Comparison of ENCODE assay signal across 19 cellular contexts in the genomic region with DNA sequence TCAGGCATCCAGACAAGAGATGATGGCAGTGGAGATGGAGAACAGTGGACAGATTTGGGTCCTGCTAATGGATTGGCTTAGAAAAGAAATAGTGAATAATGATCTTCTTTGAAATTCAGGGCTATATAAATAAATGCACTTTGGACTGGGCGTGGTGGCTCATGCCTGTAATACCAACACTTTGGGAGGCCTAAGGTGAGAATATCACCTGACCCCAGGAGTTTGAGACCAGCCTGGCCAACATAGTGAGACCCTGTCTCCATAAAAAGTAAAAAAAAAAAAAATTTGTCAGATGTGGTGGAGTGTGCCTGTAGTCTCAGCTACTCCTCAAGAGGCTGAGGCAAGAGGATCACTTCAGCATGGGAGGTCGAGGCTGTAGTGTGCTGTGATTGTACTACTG. TPM values are rescaled to one million over a fixed set of nuclear protein-coding genes. Genes with fewer than 3 reads are reported as not detected.
DNase-seq lines count a peak whose midpoint lies in the region; ATAC-seq and TF ChIP-seq lines count a peak whose summit lies in the region.
"Had no signal": no experiment of that assay in that cellular context is flagged by ENCODE, and none has a peak within 500 bp of the region (broad histone marks: within the 10 kb centered on the region; RNA-seq: fewer than 3 reads in every experiment).

No MANE protein-coding gene starts in this region.

- H2BK20ac ChIP-seq in H9 (ENCODE audit: low read depth, low read length, poor library complexity, severe bottlenecking), result no peak overlapping the region

- H3K79me2 ChIP-seq in GM23338 (replicated peaks; ENCODE audit: insufficient read depth) (no peaks in the 10 kb centered on the region), H9 (ENCODE audit: insufficient read depth, low read length) (no peaks in the 10 kb centered on the region)

- no peaks in the 10 kb centered on the region for H3K36me3 Mint-ChIP-seq in GM23338 (ENCODE audit: low read depth)
- H3K36me3 Mint-ChIP-seq in H9 (ENCODE audit: insufficient read depth in 1 of 3, low read depth in 3 of 3), result no peaks in the 10 kb centered on the region
- H3K36me3 Mint-ChIP-seq: CD8-positive, alpha-beta T cell had no signal

- H3K23ac ChIP-seq in H9 (ENCODE audit: insufficient read length, low read depth, low read length), result no peak overlapping the region

- H3K4me2 ChIP-seq in GM23338 (no peak overlapping the region), H9 (ENCODE audit: insufficient read depth, insufficient read length, low read length) (no peak overlapping the region)
- H3K4me2 ChIP-seq: A549; BLaER1 treated with 17β-estradiol and CSF1 and Interleukin-3, amounts not matched to agents 10 nM and 100 nM had no signal

- H3K27ac Mint-ChIP-seq in GM23338 (no peak overlapping the region), H9 (no peak overlapping the region)
- H3K27ac Mint-ChIP-seq: B cell; CD4-positive, alpha-beta T cell; CD8-positive, alpha-beta T cell had no signal

- H3K4me1 ChIP-seq in GM23338 (ENCODE audit: insufficient read depth) (no peaks in the 10 kb centered on the region), H9 (ENCODE audit: insufficient read depth, low read length) (no peaks in the 10 kb centered on the region)

- H2BK12ac ChIP-seq in H9 (ENCODE audit: insufficient read length, low read depth, low read length), result no peak overlapping the region

- H2BK5ac ChIP-seq in H9 (ENCODE audit: insufficient read length, low read length), result no peak overlapping the region

- DNase-seq in GM23338 (ENCODE audit: low spot score) (no peak), H9 (no peak), left colon (no peak), 8988T (no peak), DMS79 (lab: John Stamatoyannopoulos, UW) (no peak)
- DNase-seq: AML-193; Caco-2; Calu3; CD4-positive, alpha-beta T cell; CD8-positive, alpha-beta T cell; DND-41; EL; GDM1 had no signal

- 0 out of 2 replicates have a peak overlapping the region, but pooled peaks have one; percentile 69 for H2AFZ ChIP-seq in GM23338
- H2AFZ ChIP-seq in H9 (ENCODE audit: low read length), result no peak overlapping the region

- H3K27me3 Mint-ChIP-seq in GM23338 (ENCODE audit: insufficient read depth, low read depth, poor library complexity) (peaks cover 3% of the 10 kb centered on the region), H9 (ENCODE audit: low read depth) (no peaks in the 10 kb centered on the region)
- H3K27me3 Mint-ChIP-seq: B cell had no signal

- H4K20me1 ChIP-seq in GM23338 (replicated peaks; ENCODE audit: insufficient read depth) (no peaks in the 10 kb centered on the region), H9 (ENCODE audit: control insufficient read depth, insufficient read depth, insufficient read length) (no peaks in the 10 kb centered on the region)
- H4K20me1 ChIP-seq: BLaER1 treated with 17β-estradiol and CSF1 and Interleukin-3, amounts not matched to agents 10 nM and 100 nM had no signal

- H3F3A ChIP-seq in GM23338 (replicated peaks; ENCODE audit: low read depth), result no peaks in the 10 kb centered on the region

- H3K79me1 ChIP-seq in H9 (ENCODE audit: insufficient read depth, low read depth, low read length, poor library complexity, severe bottlenecking), result no peaks in the 10 kb centered on the region

- H3K14ac ChIP-seq in H9 (ENCODE audit: insufficient read depth, low read length), result no peak overlapping the region

- no peak overlapping the region for H3K9ac ChIP-seq in H9 (ENCODE audit: extremely low read depth, insufficient read length, low read length)
- H3K9ac ChIP-seq: BLaER1 treated with 17β-estradiol and CSF1 and Interleukin-3, amounts not matched to agents 10 nM and 100 nM had no signal

- H3K9me3 Mint-ChIP-seq in GM23338 (no peaks in the 10 kb centered on the region; the same call in 2 of the 3 replicates), H9 (no peaks in the 10 kb centered on the region)
- H3K9me3 Mint-ChIP-seq: CD4-positive, alpha-beta T cell; CD8-positive, alpha-beta T cell had no signal

- no peak for TF ChIP-seq CTCF in GM23338 (conservative IDR thresholded peaks at IDR 0.05; ENCODE audit: low read depth in 2 of 2)
- TF ChIP-seq CTCF in H9 (conservative IDR thresholded peaks at IDR 0.05), result no peak

- no peak overlapping the region for H4K8ac ChIP-seq in H9 (replicated peaks; ENCODE audit: insufficient read length, low read depth, low read length)

- WGBS in H9 (ENCODE audit: extremely low coverage, insufficient read length, low lambda C conversion rate), result no CpG with 5 or more reads among the region's 2 CpGs

- H3K27me3 ChIP-seq in GM23338 (ENCODE audit: insufficient read depth) (no peaks in the 10 kb centered on the region), H9 (ENCODE audit: insufficient read depth, low read length) (no peaks in the 10 kb centered on the region)
- H3K27me3 ChIP-seq: BLaER1 treated with 17β-estradiol and CSF1 and Interleukin-3, amounts not matched to agents 10 nM and 100 nM had no signal

- no peak overlapping the region for H3K4ac ChIP-seq in H9 (ENCODE audit: low read depth, low read length)

- H3K9me2 ChIP-seq in GM23338 (ENCODE audit: insufficient read depth), result no peaks in the 10 kb centered on the region

- H2AK5ac ChIP-seq in H9 (ENCODE audit: insufficient read length, low read length), result no peak overlapping the region

- H3K4me1 Mint-ChIP-seq in GM23338 (no peaks in the 10 kb centered on the region), H9 (peaks cover 2 to 3% of the 10 kb centered on the region in 2 experiments)
- H3K4me1 Mint-ChIP-seq: B cell had no signal

- no peak overlapping the region for H3K56ac ChIP-seq in H9 (ENCODE audit: insufficient read length, low read depth, low read length)

- intact Hi-C loops in left colon (cut with DNase I, micrococcal nuclease), result loop anchor here in 1 of 2 donors (10.0 kb wide), 1 partner anchor 573 kb away; no protein-coding TSS in a partner anchor

- H3K4me3 Mint-ChIP-seq in GM23338 (no peak overlapping the region), H9 (no peak overlapping the region)
- H3K4me3 Mint-ChIP-seq: B cell; CD4-positive, alpha-beta T cell; CD8-positive, alpha-beta T cell had no signal

- no peak overlapping the region for H4K91ac ChIP-seq in H9 (ENCODE audit: insufficient read length, low read depth, low read length)

- no peaks in the 10 kb centered on the region for H3K36me3 ChIP-seq in GM23338 (ENCODE audit: insufficient read depth)
- H3K36me3 ChIP-seq: BLaER1 treated with 17β-estradiol and CSF1 and Interleukin-3, amounts not matched to agents 10 nM and 100 nM had no signal

- no peak overlapping the region for H3T11ph ChIP-seq in H9 (ENCODE audit: low read length)

- peak overlapping the region; percentile 51 for H4K5ac ChIP-seq in H9 (ENCODE audit: insufficient read length, low read depth, low read length)

- no peak overlapping the region for H3K18ac ChIP-seq in H9 (ENCODE audit: insufficient read length, low read depth, low read length)

- ATAC-seq in GM23338 (no peak), left colon (peak; percentile 34), GM19395 (IDR thresholded peaks at IDR 0.05; ENCODE audit: unreplicated experiment) (no peak)
- ATAC-seq: A549; CD8-positive, alpha-beta T cell; GM12878 had no signal

- H3K9me3 ChIP-seq in H9 (ENCODE audit: control insufficient read depth, low read depth, low read length), result no peaks in the 10 kb centered on the region
- H3K9me3 ChIP-seq: A549; BLaER1 treated with 17β-estradiol and CSF1 and Interleukin-3, amounts not matched to agents 10 nM and 100 nM; Caco-2 had no signal

- no peak overlapping the region for H3K4me3 ChIP-seq in GM23338
- H3K4me3 ChIP-seq: A549; BLaER1 treated with 17β-estradiol and CSF1 and Interleukin-3, amounts not matched to agents 10 nM and 100 nM; GM12878 had no signal

- H3K27ac ChIP-seq in GM23338 (ENCODE audit: low read depth), result no peak overlapping the region
- no peak overlapping the region for H3K27ac ChIP-seq in H9 (ENCODE audit: insufficient read length, low read depth, low read length)
- H3K27ac ChIP-seq: A549; BLaER1 treated with 17β-estradiol and CSF1 and Interleukin-3, amounts not matched to agents 10 nM and 100 nM; C4-2B had no signal

- no peak overlapping the region for H2BK120ac ChIP-seq in H9 (ENCODE audit: low read depth, low read length, poor library complexity, severe bottlenecking)

- no peaks in the 10 kb centered on the region for H3K23me2 ChIP-seq in H9 (ENCODE audit: insufficient read length, low read depth, low read length, poor library complexity, severe bottlenecking)

- no peak overlapping the region for H2BK15ac ChIP-seq in H9 (ENCODE audit: low read depth, low read length)

TF ChIP-seq in GM23338, 12 proteins besides CTCF, POLR2A, EP300 and RAD21:
- no peak for TF ChIP-seq ZNF114 (CRISPR knock-in tag; IDR thresholded peaks at IDR 0.05)
- no peak for TF ChIP-seq EZH2 (IDR thresholded peaks at IDR 0.05; ENCODE audit: low read depth, unreplicated experiment)
- TF ChIP-seq ZNF331 (CRISPR knock-in tag; IDR thresholded peaks at IDR 0.05; ENCODE audit: low read depth), result no peak

RNA-seq across cellular contexts. Expression of a gene that starts 13.0 kb away (rescaled TPM):
- total RNA-seq in GM23338 (2014; rRNA removed; shearing (Covaris generic)), result 22.2 and 31.6 TPM in 2 replicates
- polyA plus RNA-seq in GM23338 (2016; fragmentation: Nextera tagmentation; extraction: Ambion mirVana), result 20.7 and 26.1 TPM in 2 replicates
- total RNA-seq in H9 (2021), result 15.8 and 20.2 TPM in 2 replicates
- 10 to 100 TPM; 20.1 to 25.2 TPM for total RNA-seq in left colon
